Comparison of ENCODE assay signal across 16 cellular contexts in the genomic region with DNA sequence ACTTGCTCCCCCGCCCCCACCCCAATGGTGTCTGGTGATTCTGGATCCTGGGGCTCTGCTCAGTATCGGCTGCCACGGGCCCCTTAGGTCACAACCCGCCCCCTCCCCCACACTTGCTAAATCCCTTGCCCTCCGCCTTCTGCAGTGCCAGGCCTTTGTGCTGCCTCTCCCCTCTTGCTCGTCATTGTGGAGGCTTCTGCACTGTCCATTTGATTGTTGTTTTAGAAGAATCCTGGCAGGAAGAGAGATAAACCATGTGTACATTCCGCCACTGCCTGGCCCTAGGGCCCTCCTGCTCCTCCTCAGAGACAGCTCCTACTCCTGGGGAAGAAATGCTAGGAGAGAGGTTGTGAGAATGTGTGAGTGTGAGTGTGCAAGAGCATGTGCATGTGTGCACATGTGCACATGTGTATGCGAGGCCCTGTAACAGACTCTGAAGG. TPM values are rescaled to one million over a fixed set of nuclear protein-coding genes. Genes with fewer than 3 reads are reported as not detected.
DNase-seq lines count a peak whose midpoint lies in the region; ATAC-seq and TF ChIP-seq lines count a peak whose summit lies in the region.
"Had no signal": no experiment of that assay in that cellular context is flagged by ENCODE, and none has a peak within 500 bp of the region (broad histone marks: within the 10 kb centered on the region; RNA-seq: fewer than 3 reads in every experiment).

No MANE protein-coding gene starts in this region.

- H3K9me3 Mint-ChIP-seq in progenitor cell of endocrine pancreas (ENCODE audit: low read depth): no peaks in the 10 kb centered on the region
- H3K9me3 Mint-ChIP-seq: stimulated activated memory B cell treated with anti-CD40 and anti-IgM and Interleukin-4, amounts not matched to agents 10 μg/mL and 1 μg/mL and 100 μg/mL, for 72 hours had no signal

- peak overlapping the region; percentile 93 for H3K27ac Mint-ChIP-seq in progenitor cell of endocrine pancreas
- H3K27ac Mint-ChIP-seq: activated CD8-positive, alpha-beta memory T cell treated with anti-CD3 and anti-CD28 coated beads, Interleukin-2, amount 10 ng/mL, durations not matched to agents 7 days and 5 days; stimulated activated memory B cell treated with anti-CD40 and anti-IgM and Interleukin-4, amounts not matched to agents 10 μg/mL and 1 μg/mL and 100 μg/mL, for 72 hours had no signal

- H3K27ac ChIP-seq in angular gyrus (ENCODE audit: low read depth, low read length): peak overlapping the region; percentile 81
- H3K27ac ChIP-seq in colonic mucosa: no peak overlapping the region

- no peak overlapping the region for H3K4me3 ChIP-seq in colonic mucosa

- intact Hi-C loops in left colon (cut with DNase I, micrococcal nuclease): no loop called here
- intact Hi-C loops in colonic mucosa (cut with DNase I): no loop called here

- DNase-seq in D341Med (ENCODE audit: low spot score) (peak; percentile 4), left colon (no peak), progenitor cell of endocrine pancreas (ENCODE audit: low spot score, unreplicated experiment) (no peak), 8988T (no peak), RKO (ENCODE audit: low spot score) (no peak), colonic mucosa (no peak)
- DNase-seq: activated CD8-positive, alpha-beta memory T cell treated with anti-CD3 and anti-CD28 coated beads, Interleukin-2, amount 10 ng/mL, durations not matched to agents 7 days and 5 days; activated gamma-delta T cell; KBM-7; NCI-H1092; small intestine; SW 1271 had no signal

- TF ChIP-seq CTCF in progenitor cell of endocrine pancreas (IDR thresholded peaks at IDR 0.05; ENCODE audit: unreplicated experiment) (no peak), colonic mucosa (IDR thresholded peaks at IDR 0.05) (no peak)

- no peaks in the 10 kb centered on the region for H3K27me3 ChIP-seq in colonic mucosa

- H3K27me3 Mint-ChIP-seq in progenitor cell of endocrine pancreas: no peaks in the 10 kb centered on the region
- H3K27me3 Mint-ChIP-seq: activated CD8-positive, alpha-beta memory T cell treated with anti-CD3 and anti-CD28 coated beads, Interleukin-2, amount 10 ng/mL, durations not matched to agents 7 days and 5 days had no signal

- ATAC-seq in left colon (peak; percentile 30), GM18498 (IDR thresholded peaks at IDR 0.05; ENCODE audit: unreplicated experiment) (no peak)
- ATAC-seq: activated CD8-positive, alpha-beta memory T cell treated with anti-CD3 and anti-CD28 coated beads, Interleukin-2, amount 10 ng/mL, durations not matched to agents 7 days and 5 days; Panc1; stimulated activated memory B cell treated with anti-CD40 and anti-IgM and Interleukin-4, amounts not matched to agents 10 μg/mL and 1 μg/mL and 100 μg/mL, for 72 hours had no signal

- no peaks in the 10 kb centered on the region for H3K4me1 ChIP-seq in colonic mucosa

- peak overlapping the region in 1 of 2 donors; percentile 44 for H3K9ac ChIP-seq in colonic mucosa (ENCODE audit: low read depth in 2 of 2, low read length in 2 of 2)

- peak overlapping the region; percentile 28 for H3K4me3 Mint-ChIP-seq in progenitor cell of endocrine pancreas (ENCODE audit: low read depth)
- H3K4me3 Mint-ChIP-seq: activated CD8-positive, alpha-beta memory T cell treated with anti-CD3 and anti-CD28 coated beads, Interleukin-2, amount 10 ng/mL, durations not matched to agents 7 days and 5 days; stimulated activated memory B cell treated with anti-CD40 and anti-IgM and Interleukin-4, amounts not matched to agents 10 μg/mL and 1 μg/mL and 100 μg/mL, for 72 hours had no signal

- peaks cover 52% of the 10 kb centered on the region for H3K4me1 Mint-ChIP-seq in progenitor cell of endocrine pancreas (ENCODE audit: low read depth)

- no peaks in the 10 kb centered on the region for H3K36me3 ChIP-seq in colonic mucosa

- no peaks in the 10 kb centered on the region for H3K9me3 ChIP-seq in colonic mucosa

- H3K36me3 Mint-ChIP-seq in progenitor cell of endocrine pancreas (ENCODE audit: insufficient read depth): peaks cover 1% of the 10 kb centered on the region
- H3K36me3 Mint-ChIP-seq: stimulated activated memory B cell treated with anti-CD40 and anti-IgM and Interleukin-4, amounts not matched to agents 10 μg/mL and 1 μg/mL and 100 μg/mL, for 72 hours had no signal

RNA-seq across cellular contexts. Expression of gene MVB12B, which starts 50.3 kb away (rescaled TPM):
- total RNA-seq in left colon: 10 to 100 TPM; 16.1 to 17.2 TPM
- 34.6 and 34.8 TPM in 2 replicates for total RNA-seq in progenitor cell of endocrine pancreas
- 10 to 100 TPM in 1 of 2 donors, 1 to 10 TPM in 1; 9.8 to 15.8 TPM for total RNA-seq in colonic mucosa
